In genomic region chrX:153968754-153969124, GRCh38 we compare ENCODE assay signal across 9 cellular contexts.
A peak's percentile ranks its signal among the peaks of the same experiment; 100 is the strongest.
DNase-seq lines count a peak whose midpoint lies in the region; ATAC-seq and TF ChIP-seq lines count a peak whose summit lies in the region.
"Had no signal": no experiment of that assay in that cellular context is flagged by ENCODE, and none has a peak within 500 bp of the region (broad histone marks: within the 10 kb centered on the region; RNA-seq: fewer than 3 reads in every experiment).

No MANE protein-coding gene starts in this region.

- no peak for ATAC-seq in stimulated activated naive B cell treated with anti-CD40 and anti-IgM and Interleukin-4, amounts not matched to agents 10 μg/mL and 1 μg/mL and 100 μg/mL, for 72 hours (replicated peaks)
- ATAC-seq in HG02973 (IDR thresholded peaks at IDR 0.05; ENCODE audit: unreplicated experiment) = no peak
- ATAC-seq: pancreas had no signal

- peak overlapping the region in 10 of 11 experiments; percentile 11 to 76 (median 62); a peak in 18 of 22 replicates for H3K27ac ChIP-seq in BLaER1 treated with 17β-estradiol and CSF1 and Interleukin-3, amounts not matched to agents 10 nM and 100 nM
- peak overlapping the region; percentile 99 for H3K27ac ChIP-seq in HL-60 (replicated peaks)

- peak overlapping the region; percentile 98 to 100 for H3K4me3 Mint-ChIP-seq in stimulated activated naive B cell treated with anti-CD40 and anti-IgM and Interleukin-4, amounts not matched to agents 10 μg/mL and 1 μg/mL and 100 μg/mL, for 72 hours

- no peak for TF ChIP-seq CTCF in HL-60 (IDR thresholded peaks at IDR 0.05; ENCODE audit: insufficient read depth, low read length)

- H3K4me1 ChIP-seq in BLaER1 treated with 17β-estradiol and CSF1 and Interleukin-3, amounts not matched to agents 10 nM and 100 nM = peaks cover 45 to 64% (median 56%) of the 10 kb centered on the region in 10 experiments

- peaks cover 65 to 74% (median 69%) of the 10 kb centered on the region in 11 experiments for H3K27me3 ChIP-seq in BLaER1 treated with 17β-estradiol and CSF1 and Interleukin-3, amounts not matched to agents 10 nM and 100 nM
- H3K27me3 ChIP-seq in HL-60 (ENCODE audit: insufficient read depth, poor library complexity, severe bottlenecking) = no peaks in the 10 kb centered on the region
- H3K27me3 ChIP-seq: pancreas had no signal

- peak overlapping the region; percentile 78 to 97 (median 88) for H3K4me2 ChIP-seq in BLaER1 treated with 17β-estradiol and CSF1 and Interleukin-3, amounts not matched to agents 10 nM and 100 nM

- H3K4me3 ChIP-seq in BLaER1 treated with 17β-estradiol and CSF1 and Interleukin-3, amounts not matched to agents 10 nM and 100 nM = peak overlapping the region; percentile 72 to 97 (median 86)
- H3K4me3 ChIP-seq in HL-60 (replicated peaks; ENCODE audit: insufficient read depth, low read length) = peak overlapping the region; percentile 71

- DNase-seq in HL-60 (ENCODE audit: low read depth in 1 of 2, low spot score in 1 of 2) (peak in 1 of 2 experiments; percentile 62), germinal center (ENCODE audit: low spot score) (peak; percentile 34), AML-193 (lab: John Stamatoyannopoulos, UW) (no peak)
- peak; percentile 30 to 36 for DNase-seq in activated CD4-positive, alpha-beta T cell treated with anti-CD3 and anti-CD28 coated beads, Interleukin-2, amount 50 U/mL, for 4 hours
- DNase-seq in stimulated activated naive B cell treated with anti-CD40 and anti-IgM and Interleukin-4, amounts not matched to agents 10 μg/mL and 1 μg/mL and 100 μg/mL, for 72 hours = no peak
- DNase-seq in stimulated activated CD4-positive, alpha-beta T cell treated with anti-CD3 and anti-CD28 coated beads, Interleukin-4, amount 100 ng/mL, for 24 hours = no peak

- no peaks in the 10 kb centered on the region for H3K27me3 Mint-ChIP-seq in stimulated activated naive B cell treated with anti-CD40 and anti-IgM and Interleukin-4, amounts not matched to agents 10 μg/mL and 1 μg/mL and 100 μg/mL, for 72 hours

- H3K36me3 Mint-ChIP-seq in stimulated activated naive B cell treated with anti-CD40 and anti-IgM and Interleukin-4, amounts not matched to agents 10 μg/mL and 1 μg/mL and 100 μg/mL, for 72 hours = peaks cover 27 to 43% of the 10 kb centered on the region in 2 donors

- peaks cover 65 to 87% (median 77%) of the 10 kb centered on the region in 11 experiments; a peak in 21 of 22 replicates for H4K20me1 ChIP-seq in BLaER1 treated with 17β-estradiol and CSF1 and Interleukin-3, amounts not matched to agents 10 nM and 100 nM

- peak overlapping the region; percentile 64 to 98 (median 76) for H3K9ac ChIP-seq in BLaER1 treated with 17β-estradiol and CSF1 and Interleukin-3, amounts not matched to agents 10 nM and 100 nM

- no peaks in the 10 kb centered on the region for H3K9me3 Mint-ChIP-seq in stimulated activated naive B cell treated with anti-CD40 and anti-IgM and Interleukin-4, amounts not matched to agents 10 μg/mL and 1 μg/mL and 100 μg/mL, for 72 hours

- peak overlapping the region; percentile 90 for H3K27ac Mint-ChIP-seq in stimulated activated naive B cell treated with anti-CD40 and anti-IgM and Interleukin-4, amounts not matched to agents 10 μg/mL and 1 μg/mL and 100 μg/mL, for 72 hours

- H3K9me3 ChIP-seq in BLaER1 treated with 17β-estradiol and CSF1 and Interleukin-3, amounts not matched to agents 10 nM and 100 nM (replicated peaks in 1 of 11) = no peaks in the 10 kb centered on the region; a peak in 1 of 22 replicates
- H3K9me3 ChIP-seq: pancreas had no signal

- H3K4me1 Mint-ChIP-seq in stimulated activated naive B cell treated with anti-CD40 and anti-IgM and Interleukin-4, amounts not matched to agents 10 μg/mL and 1 μg/mL and 100 μg/mL, for 72 hours = peaks cover 30 to 41% of the 10 kb centered on the region in 2 donors

- H3K36me3 ChIP-seq in BLaER1 treated with 17β-estradiol and CSF1 and Interleukin-3, amounts not matched to agents 10 nM and 100 nM = peaks cover 5 to 33% (median 16%) of the 10 kb centered on the region in 11 experiments
- H3K36me3 ChIP-seq: pancreas had no signal

Comparison
In these comparisons a context has a peak if more than half of its experiments do, and no peak if none do; other contexts are left out.
1. DNase-seq: peak in activated CD4-positive, alpha-beta T cell treated with anti-CD3 and anti-CD28 coated beads, Interleukin-2, amount 50 U/mL, for 4 hours (2 of 2) and germinal center (single experiment); none in stimulated activated naive B cell treated with anti-CD40 and anti-IgM and Interleukin-4, amounts not matched to agents 10 μg/mL and 1 μg/mL and 100 μg/mL, for 72 hours (single experiment), AML-193 (0 of 2) and stimulated activated CD4-positive, alpha-beta T cell treated with anti-CD3 and anti-CD28 coated beads, Interleukin-4, amount 100 ng/mL, for 24 hours (single experiment).